In genomic region chr7:1169409-1170368, GRCh38 we compare ENCODE assay signal across 9 cellular contexts. TPM values are rescaled to one million over a fixed set of nuclear protein-coding genes. Genes with fewer than 3 reads are reported as not detected.
A peak's percentile ranks its signal among the peaks of the same experiment; 100 is the strongest.
DNase-seq lines count a peak whose midpoint lies in the region; ATAC-seq and TF ChIP-seq lines count a peak whose summit lies in the region.
"Had no signal": no experiment of that assay in that cellular context is flagged by ENCODE, and none has a peak within 500 bp of the region (broad histone marks: within the 10 kb centered on the region; RNA-seq: fewer than 3 reads in every experiment).

No MANE protein-coding gene starts in this region.

- DNase-seq in Calu3 (peak; percentile 45), NCI-H2227 (lab: John Stamatoyannopoulos, UW; ENCODE audit: unreplicated experiment) (peak; percentile 81), dermis microvascular lymphatic vessel endothelial cell (ENCODE audit: low read depth in 2 of 2) (peak; percentile 74 to 76), medulla oblongata (ENCODE audit: extremely low spot score) (peak; percentile 89), 8988T (no peak)
- peak; percentile 66 for DNase-seq in activated CD4-positive, alpha-beta T cell treated with anti-CD3 and anti-CD28 coated beads, Interleukin-2, amount 50 U/mL, for 1 hour
- peak; percentile 85 for DNase-seq in stimulated activated CD8-positive, alpha-beta memory T cell treated with anti-CD3 and anti-CD28 coated beads, Interleukin-15, amount 100 ng/mL, for 1 hour (ENCODE audit: low read depth)

- peak; percentile 74 for ATAC-seq in GM21723 (IDR thresholded peaks at IDR 0.05; ENCODE audit: unreplicated experiment)

- no peak overlapping the region for H3K27ac Mint-ChIP-seq in Calu3 (ENCODE audit: unreplicated experiment)
- H3K27ac Mint-ChIP-seq: brain had no signal

- H3K36me3 Mint-ChIP-seq in Calu3 (ENCODE audit: insufficient read depth, unreplicated experiment), result peaks cover 5% of the 10 kb centered on the region
- H3K36me3 Mint-ChIP-seq: brain had no signal

- no peaks in the 10 kb centered on the region for H3K9me3 Mint-ChIP-seq in Calu3 (ENCODE audit: low read depth, unreplicated experiment)

- H3K4me1 Mint-ChIP-seq in Calu3 (ENCODE audit: low read depth, unreplicated experiment), result no peaks in the 10 kb centered on the region
- H3K4me1 Mint-ChIP-seq: brain had no signal

- no peak overlapping the region for H3K4me3 Mint-ChIP-seq in Calu3 (ENCODE audit: low read depth, unreplicated experiment)

- BruUV-seq in Calu3 (replicated peaks; lab: Mats Ljungman, UMichigan), result no TSS peak

- H3K27me3 Mint-ChIP-seq in Calu3 (ENCODE audit: unreplicated experiment), result peaks cover 21% of the 10 kb centered on the region

- CTCF ChIA-PET in Calu3 (lab: Charles Lee), result interaction anchor here (0.5 to 0.8 kb wide), 2 partner anchors 57 to 335 kb away, joined by 3 read pairs; no protein-coding TSS in a partner anchor

- peak; percentile 46 for TF ChIP-seq CTCF in Calu3 (IDR thresholded peaks at IDR 0.05; ENCODE audit: unreplicated experiment)

- intact Hi-C loops in Calu3 (cut with micrococcal nuclease; ENCODE audit: unreplicated experiment), result no loop called here

RNA-seq across cellular contexts. Expression of gene ZFAND2A, which starts 9.7 kb away (rescaled TPM):
- total RNA-seq in Calu3 (2022) (51.2 and 56.6 TPM in 2 replicates), dermis microvascular lymphatic vessel endothelial cell (10.0 and 15.4 TPM in 2 replicates)
